1 cellular context compared by ENCODE assay signal in genomic region chr11:256952-257737, GRCh38.
TF ChIP-seq lines count a peak whose summit lies in the region.

No MANE protein-coding gene starts in this region.

TF ChIP-seq in K562, 482 proteins besides CTCF, POLR2A, EP300 and RAD21:
- peak; percentile 89 for TF ChIP-seq SPI1 (IDR thresholded peaks at IDR 0.05; ENCODE audit: borderline replicate concordance, low read depth, low read length)
- peak in 1 of 2 experiments; percentile 14 for TF ChIP-seq E2F6 (IDR thresholded peaks at IDR 0.05; ENCODE audit: borderline replicate concordance in 1 of 2, extremely low read depth in 1 of 2, insufficient read depth in 1 of 2, insufficient read length in 1 of 2, low read depth in 1 of 2, low read length in 1 of 2, poor library complexity in 1 of 2, severe bottlenecking in 1 of 2)
- TF ChIP-seq CREBBP (IDR thresholded peaks at IDR 0.05; ENCODE audit: low read depth, low read length) = no peak
